In the genomic region with DNA sequence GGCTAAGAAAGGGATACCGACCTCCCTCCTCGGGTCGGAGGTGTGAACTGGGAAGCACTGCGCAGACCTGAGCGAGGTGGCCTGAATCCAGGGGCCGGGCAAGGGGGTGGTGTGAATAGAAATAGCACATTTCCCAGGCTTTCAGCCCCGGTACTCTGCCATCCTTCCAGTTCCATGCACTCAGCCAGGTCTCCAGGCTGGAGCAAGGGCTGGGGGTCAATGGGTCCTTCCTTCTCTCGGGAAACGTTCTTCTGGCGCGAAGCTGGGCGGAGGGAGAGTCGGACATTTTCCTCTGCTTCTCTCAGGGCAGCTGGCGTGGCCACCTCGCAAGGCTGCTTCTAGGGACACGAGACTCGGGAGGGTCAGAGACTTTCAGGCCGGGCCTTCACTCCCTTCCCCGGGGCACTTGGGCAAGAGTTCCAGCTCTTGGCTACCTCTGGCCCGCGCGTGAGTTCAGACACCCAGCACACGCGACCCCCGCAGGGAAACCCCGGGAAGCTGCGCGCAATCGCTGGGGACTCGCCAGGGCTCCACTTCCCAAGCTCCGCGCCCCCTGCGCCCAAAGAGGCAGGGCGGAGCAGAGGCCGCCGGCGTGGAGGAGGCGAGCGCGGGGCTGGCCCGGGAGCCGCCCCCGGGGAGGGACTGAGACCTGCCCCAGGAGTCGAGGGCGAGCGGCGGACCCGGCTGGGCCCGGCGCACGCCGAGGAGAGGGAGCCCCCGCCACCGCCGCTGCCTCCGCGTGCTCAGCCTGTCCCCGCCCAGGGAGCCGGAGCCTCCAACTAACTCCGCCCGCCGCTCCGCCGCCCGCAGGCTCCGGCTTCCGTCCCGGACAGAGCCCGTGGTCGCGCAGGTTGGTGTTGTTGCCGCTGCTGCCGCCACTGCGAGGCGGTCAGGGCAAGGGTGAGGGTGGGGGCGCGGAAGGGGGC, we compare ENCODE assay signal across 8 cellular contexts. TPM values are rescaled to one million over a fixed set of nuclear protein-coding genes. Genes with fewer than 3 reads are reported as not detected.
DNase-seq lines count a peak whose midpoint lies in the region; ATAC-seq and TF ChIP-seq lines count a peak whose summit lies in the region.

A gene (plus strand): TSS at position 807 of the 926 bp plus-strand sequence. CDS start 110,891 bp downstream, outside the sequence.

- DNase-seq in DND-41 (peak; percentile 77), HuH-7 (ENCODE audit: low spot score) (peak; percentile 76), SIG-M5 (lab: John Stamatoyannopoulos, UW) (peak; percentile 51), fibroblast of villous mesenchyme (ENCODE audit: low read depth) (peak; percentile 69), suprapubic skin (ENCODE audit: low spot score in 2 of 2) (peak; percentile 86 to 87)
- DNase-seq in activated effector memory CD4-positive, alpha-beta T cell treated with anti-CD3 and anti-CD28 coated beads, Interleukin-2, amount 50 U/mL, for 16 hours = peak; percentile 91

- no peaks in the 10 kb centered on the region for H3K9me3 ChIP-seq in DND-41 (ENCODE audit: insufficient read depth, low read length, severe bottlenecking)
- H3K9me3 ChIP-seq in neuron (ENCODE audit: low read length) = no peaks in the 10 kb centered on the region
- H3K9me3 ChIP-seq in suprapubic skin = no peaks in the 10 kb centered on the region

- peak in 1 of 2 donors; percentile 80 for TF ChIP-seq POLR2A in suprapubic skin (IDR thresholded peaks at IDR 0.05)

- peaks cover 7% of the 10 kb centered on the region; the same call in 1 of the 2 replicates for H3K79me2 ChIP-seq in DND-41 (ENCODE audit: insufficient read depth, low read length)

- H3K4me2 ChIP-seq in DND-41 (ENCODE audit: insufficient read depth, low read length) = peak within 1 kb of the TSS; percentile 99

- no peaks in the 10 kb centered on the region for H4K20me1 ChIP-seq in DND-41 (ENCODE audit: insufficient read depth, low read length)

- TF ChIP-seq EP300 in suprapubic skin (IDR thresholded peaks at IDR 0.05) = no peak

- H3K36me3 ChIP-seq in DND-41 (ENCODE audit: insufficient read depth, low read length) (no peaks in the 10 kb centered on the region), neuron (ENCODE audit: insufficient read depth, low read length) (no peaks in the 10 kb centered on the region), suprapubic skin (no peaks in the 10 kb centered on the region)

- H3K27ac ChIP-seq in DND-41 (ENCODE audit: low read length) (peak within 1 kb of the TSS; percentile 59), suprapubic skin (peak within 1 kb of the TSS; percentile 86)

- H3K4me3 ChIP-seq in DND-41 (ENCODE audit: low read depth in 1 of 2, low read length in 2 of 2) (peak within 1 kb of the TSS; percentile 38 to 82), fibroblast of villous mesenchyme (ENCODE audit: low read depth, low read length) (peak within 1 kb of the TSS; percentile 92), neuron (ENCODE audit: low read length) (peak within 1 kb of the TSS; percentile 72), suprapubic skin (peak within 1 kb of the TSS; percentile 90)

- TF ChIP-seq CTCF in DND-41 (IDR thresholded peaks at IDR 0.05; ENCODE audit: borderline replicate concordance, extremely low read depth, low read length, poor library complexity, severe bottlenecking) (no peak), fibroblast of villous mesenchyme (IDR thresholded peaks at IDR 0.05; ENCODE audit: insufficient read depth, low read depth, low read length) (no peak), suprapubic skin (IDR thresholded peaks at IDR 0.05) (no peak)

- 2% methylated on average over 12 of the region's 77 CpGs for WGBS in suprapubic skin

- H3K4me1 ChIP-seq in DND-41 (ENCODE audit: insufficient read depth, low read length) = peaks cover 26% of the 10 kb centered on the region
- peaks cover 32% of the 10 kb centered on the region for H3K4me1 ChIP-seq in neuron (ENCODE audit: insufficient read depth, low read length)
- H3K4me1 ChIP-seq in suprapubic skin = peaks cover 36% of the 10 kb centered on the region

- ATAC-seq in DND-41 (ENCODE audit: insufficient read depth, low read depth) = peak; percentile 92
- peak; percentile 86 for ATAC-seq in GM21528 (IDR thresholded peaks at IDR 0.05; ENCODE audit: low FRiP score, unreplicated experiment)

- H3K27me3 ChIP-seq in DND-41 (ENCODE audit: insufficient read depth, low read length, poor library complexity) (no peaks in the 10 kb centered on the region), neuron (ENCODE audit: insufficient read depth, low read length) (no peaks in the 10 kb centered on the region), suprapubic skin (no peaks in the 10 kb centered on the region)

- H2AFZ ChIP-seq in DND-41 (ENCODE audit: low read depth, low read length) (peak within 1 kb of the TSS; percentile 100), neuron (ENCODE audit: low read depth, low read length) (peak within 1 kb of the TSS; percentile 94)

- H3K9ac ChIP-seq in DND-41 (ENCODE audit: low read depth, low read length) = peak within 1 kb of the TSS; percentile 67

RNA-seq across cellular contexts. Expression of the gene that starts here (rescaled TPM):
- total RNA-seq in fibroblast of villous mesenchyme = 196 and 266 TPM in 2 replicates
- 10 to 100 TPM; 41.5 to 92.8 (median 48.2) TPM for total RNA-seq in suprapubic skin

Comparison
In these comparisons a context has a peak if more than half of its experiments do, and no peak if none do; other contexts are left out.
1. Peak in every context shown above with its lines: DNase-seq, ATAC-seq, H3K4me3 ChIP-seq and H3K27ac ChIP-seq.